In the genomic region with DNA sequence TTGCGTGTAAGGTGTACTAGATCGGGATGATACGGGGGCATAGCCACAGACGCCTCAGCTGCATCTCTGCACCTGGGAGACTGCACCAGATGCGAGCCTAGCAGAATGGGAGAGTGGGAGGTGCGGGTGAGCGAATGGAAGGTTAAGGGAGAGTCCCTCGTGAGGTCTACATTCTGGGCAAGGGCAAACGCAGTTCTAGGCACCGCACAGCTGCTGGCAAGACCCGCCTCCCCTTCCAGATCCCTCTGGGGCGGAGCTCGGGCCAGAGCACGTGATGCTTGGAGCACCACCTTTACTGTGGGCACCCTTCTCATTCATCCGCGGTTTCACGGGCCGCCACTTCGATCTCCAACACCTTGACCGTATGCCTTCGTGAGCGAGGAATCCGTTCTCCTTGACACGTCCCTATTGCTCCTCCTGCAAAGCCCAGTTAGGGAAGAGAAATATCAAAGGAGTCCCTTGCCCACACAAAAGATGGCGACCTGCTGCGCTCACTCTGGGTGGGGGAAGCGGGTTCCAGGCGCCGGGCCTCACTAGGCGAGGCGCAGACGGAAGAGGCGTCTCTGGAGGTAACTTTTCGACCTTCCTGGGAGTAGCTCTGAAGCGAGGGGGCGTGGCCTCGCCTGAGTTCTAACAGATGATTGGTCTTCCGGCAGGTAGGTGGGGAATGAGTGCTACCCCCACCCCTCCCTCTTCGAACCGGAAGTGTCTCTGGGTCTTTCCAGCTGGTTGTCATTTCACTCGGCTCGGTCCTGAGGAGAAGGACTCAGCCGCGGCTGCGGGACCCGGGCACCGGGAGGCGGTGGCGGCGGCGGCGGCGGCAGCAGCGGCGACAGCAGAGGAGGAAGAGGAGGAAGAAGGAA, we compare ENCODE assay signal across 8 cellular contexts. TPM values are rescaled to one million over a fixed set of nuclear protein-coding genes. Genes with fewer than 3 reads are reported as not detected.
DNase-seq lines count a peak whose midpoint lies in the region; ATAC-seq and TF ChIP-seq lines count a peak whose summit lies in the region.

A gene (plus strand): TSS at position 740 of the 863 bp plus-strand sequence. CDS start 1,385 bp downstream, outside the sequence.

- H3K27ac ChIP-seq in BLaER1: peak within 1 kb of the TSS; percentile 95
- H3K27ac ChIP-seq in coronary artery: peak within 1 kb of the TSS; percentile 88 to 89

- ATAC-seq in GM19328 (IDR thresholded peaks at IDR 0.05; ENCODE audit: unreplicated experiment) (peak; percentile 91), HG03520 (IDR thresholded peaks at IDR 0.05; ENCODE audit: unreplicated experiment) (peak; percentile 91), left colon (peak; percentile 82)

- H4K20me1 ChIP-seq in BLaER1: peaks cover 24% of the 10 kb centered on the region

- POLR2A ChIA-PET in activated CD4-positive, alpha-beta T cell treated with anti-CD3 and anti-CD28 coated beads, Interleukin-2, amount 10 ng/mL, durations not matched to agents 7 days and 5 days (lab: Charles Lee): no interaction called here

- peaks cover 39% of the 10 kb centered on the region for H3K4me1 ChIP-seq in BLaER1

- H3K4me1 Mint-ChIP-seq in activated CD4-positive, alpha-beta T cell treated with anti-CD3 and anti-CD28 coated beads, Interleukin-2, amount 10 ng/mL, durations not matched to agents 7 days and 5 days: peaks cover 84% of the 10 kb centered on the region

- TF ChIP-seq CTCF in coronary artery (IDR thresholded peaks at IDR 0.05): no peak

- peaks cover 26% of the 10 kb centered on the region for H3K27me3 ChIP-seq in BLaER1

- CTCF ChIA-PET in activated CD4-positive, alpha-beta T cell treated with anti-CD3 and anti-CD28 coated beads, Interleukin-2, amount 10 ng/mL, durations not matched to agents 7 days and 5 days (lab: Charles Lee): interaction anchor here (0.7 to 1.2 kb wide), 5 partner anchors 8 to 474 kb away, joined by 3 to 5 read pairs (median 3); no protein-coding TSS in a partner anchor

- H3K4me2 ChIP-seq in BLaER1: peak within 1 kb of the TSS; percentile 81

- intact Hi-C loops in left colon (cut with DNase I, micrococcal nuclease): no loop called here

- H3K4me3 ChIP-seq in BLaER1 (peak within 1 kb of the TSS; percentile 81), coronary artery (peak within 1 kb of the TSS; percentile 82)

- peak within 1 kb of the TSS; percentile 98 for H3K27ac Mint-ChIP-seq in activated CD4-positive, alpha-beta T cell treated with anti-CD3 and anti-CD28 coated beads, Interleukin-2, amount 10 ng/mL, durations not matched to agents 7 days and 5 days

- peaks cover 14% of the 10 kb centered on the region for H3K9me3 Mint-ChIP-seq in activated CD4-positive, alpha-beta T cell treated with anti-CD3 and anti-CD28 coated beads, Interleukin-2, amount 10 ng/mL, durations not matched to agents 7 days and 5 days

- H3K9ac ChIP-seq in BLaER1: peak within 1 kb of the TSS; percentile 89

- H3K27me3 Mint-ChIP-seq in activated CD4-positive, alpha-beta T cell treated with anti-CD3 and anti-CD28 coated beads, Interleukin-2, amount 10 ng/mL, durations not matched to agents 7 days and 5 days: no peaks in the 10 kb centered on the region

- no peaks in the 10 kb centered on the region for H3K36me3 ChIP-seq in BLaER1

- no peaks in the 10 kb centered on the region for H3K9me3 ChIP-seq in BLaER1

- DNase-seq in NCI-H69 (lab: John Stamatoyannopoulos, UW) (peak; percentile 100), coronary artery (ENCODE audit: low spot score) (peak; percentile 99), left colon (peak; percentile 99)
- DNase-seq in activated CD4-positive, alpha-beta T cell treated with anti-CD3 and anti-CD28 coated beads, Interleukin-2, amount 10 ng/mL, durations not matched to agents 7 days and 5 days: peak; percentile 98
- DNase-seq in stimulated activated CD4-positive, alpha-beta T cell treated with anti-CD3 and anti-CD28 coated beads, Interleukin-1b, Interleukin-23, amount 100 ng/mL, for 48 hours: peak; percentile 98

- H3K36me3 Mint-ChIP-seq in activated CD4-positive, alpha-beta T cell treated with anti-CD3 and anti-CD28 coated beads, Interleukin-2, amount 10 ng/mL, durations not matched to agents 7 days and 5 days (ENCODE audit: low read depth): peaks cover 32% of the 10 kb centered on the region

- peak within 1 kb of the TSS; percentile 97 for H3K4me3 Mint-ChIP-seq in activated CD4-positive, alpha-beta T cell treated with anti-CD3 and anti-CD28 coated beads, Interleukin-2, amount 10 ng/mL, durations not matched to agents 7 days and 5 days

RNA-seq across cellular contexts. Expression of the gene that starts here (rescaled TPM):
- 10 to 100 TPM; 13.9 to 14.0 TPM for total RNA-seq in activated CD4-positive, alpha-beta T cell treated with anti-CD3 and anti-CD28 coated beads, Interleukin-2, amount 10 ng/mL, durations not matched to agents 7 days and 5 days
- 10 to 100 TPM; 42.1 to 42.8 TPM for total RNA-seq in left colon

Comparison
In these comparisons a context has a peak if more than half of its experiments do, and no peak if none do; other contexts are left out.
1. Peak in every context shown above with its lines: DNase-seq, ATAC-seq, H3K4me3 ChIP-seq and H3K27ac ChIP-seq.